8 cellular contexts compared by ENCODE assay signal in genomic region chr20:51220293-51220706, GRCh38.
A peak's percentile ranks its signal among the peaks of the same experiment; 100 is the strongest.
DNase-seq lines count a peak whose midpoint lies in the region; ATAC-seq and TF ChIP-seq lines count a peak whose summit lies in the region.

No MANE protein-coding gene starts in this region.

- peaks cover 36% of the 10 kb centered on the region for H3K27me3 Mint-ChIP-seq in osteocyte (ENCODE audit: unreplicated experiment)

- TF ChIP-seq POLR2A in IMR-90 (IDR thresholded peaks at IDR 0.05; ENCODE audit: low read depth, low read length) (no peak), uterus (IDR thresholded peaks at IDR 0.05) (no peak)

- POLR2A ChIA-PET in IMR-90 (lab: Charles Lee; ENCODE audit: unreplicated experiment): no interaction called here

- H3K56ac ChIP-seq in IMR-90 (ENCODE audit: extremely low read depth, insufficient read depth, low read length): no peak overlapping the region; the same call in 1 of the 2 replicates

- peaks cover 20% of the 10 kb centered on the region for H3K4me1 Mint-ChIP-seq in osteocyte (ENCODE audit: unreplicated experiment)

- in situ Hi-C loops in IMR-90 (cut with MboI; ENCODE audit: low sequenced_read_pairs): no loop called here

- dilution Hi-C loops in IMR-90 (cut with HindIII; ENCODE audit: low sequenced_read_pairs, unreplicated experiment): no loop called here

- no peaks in the 10 kb centered on the region for H4K20me1 ChIP-seq in IMR-90 (ENCODE audit: insufficient read depth, low read length)

- no TSS peak for BruUV-seq in IMR-90 (replicated peaks; lab: Mats Ljungman, UMichigan)

- H3K4ac ChIP-seq in IMR-90 (ENCODE audit: low read depth, low read length): no peak overlapping the region

- intact Hi-C loops in IMR-90 (cut with micrococcal nuclease) (loop anchor here (2.0 kb wide), 1 partner anchor 87 kb away; no protein-coding TSS in a partner anchor), uterus (cut with DNase I; ENCODE audit: low total_unique reads) (no loop called here)

- no peak overlapping the region for H2BK5ac ChIP-seq in IMR-90 (ENCODE audit: low read depth, low read length, poor library complexity, severe bottlenecking)

- no peak overlapping the region for H2AK5ac ChIP-seq in IMR-90 (ENCODE audit: low read depth, low read length)

- no peak overlapping the region for H3K18ac ChIP-seq in IMR-90 (ENCODE audit: low read depth, low read length)

- H2AFZ ChIP-seq in IMR-90 (replicated peaks; ENCODE audit: low read length, poor library complexity): peak overlapping the region; percentile 61

- no peak overlapping the region for H2BK120ac ChIP-seq in IMR-90 (ENCODE audit: low read depth, low read length)

- TF ChIP-seq CTCF in IMR-90 (conservative IDR thresholded peaks at IDR 0.05; ENCODE audit: low read depth, low read length) (peak; percentile 68), epithelial cell of proximal tubule (conservative IDR thresholded peaks at IDR 0.05; ENCODE audit: low read depth, low read length) (peak; percentile 73), osteocyte (IDR thresholded peaks at IDR 0.05) (peak; percentile 76), uterus (IDR thresholded peaks at IDR 0.05) (peak; percentile 61 to 82 (median 78))

- no peak overlapping the region for H3K27ac Mint-ChIP-seq in osteocyte (ENCODE audit: unreplicated experiment)

- peaks cover 3% of the 10 kb centered on the region for H3K9me3 Mint-ChIP-seq in osteocyte (ENCODE audit: unreplicated experiment)

- no peak overlapping the region for H2BK15ac ChIP-seq in IMR-90 (ENCODE audit: low read depth, low read length)

- no peak overlapping the region for H2BK20ac ChIP-seq in IMR-90 (ENCODE audit: low read depth, low read length)

- peak; percentile 35 for DNase-seq in CD1c-positive myeloid dendritic cell (ENCODE audit: extremely low spot score)
- DNase-seq in IMR-90: no peak
- DNase-seq in activated CD8-positive, alpha-beta memory T cell treated with anti-CD3 and anti-CD28 coated beads for 24 hours: peak; percentile 84
- DNase-seq in epithelial cell of proximal tubule (ENCODE audit: low read depth): no peak
- DNase-seq in osteocyte (ENCODE audit: extremely low spot score, unreplicated experiment): no peak
- DNase-seq in uterus: peak; percentile 35 to 37
- no peak for DNase-seq in NCI-H2171 (lab: John Stamatoyannopoulos, UW)
- DNase-seq in COR-L47 (lab: John Stamatoyannopoulos, UW): no peak

- H4K91ac ChIP-seq in IMR-90 (ENCODE audit: insufficient read depth, low read depth, low read length): no peak overlapping the region

- WGBS in IMR-90 (ENCODE audit: extremely low coverage in 2 of 2, insufficient read length in 1 of 2), 2 experiments: 86% methylated on average over 4 of the region's 15 CpGs; no CpG with 5 or more reads in 1 of the 2 experiments

- H3K36me3 ChIP-seq in IMR-90 (ENCODE audit: control insufficient read depth, insufficient read depth, low read length) (no peaks in the 10 kb centered on the region), uterus (no peaks in the 10 kb centered on the region)

- H3K79me1 ChIP-seq in IMR-90 (ENCODE audit: low read depth in 1 of 2, low read length in 2 of 2): no peaks in the 10 kb centered on the region

- H2AK9ac ChIP-seq in IMR-90 (replicated peaks; ENCODE audit: low read depth, low read length, poor library complexity): peak overlapping the region; percentile 65

- H3K27me3 ChIP-seq in IMR-90 (ENCODE audit: control insufficient read depth, insufficient read depth, low read length) (peaks cover 22% of the 10 kb centered on the region), uterus (no peaks in the 10 kb centered on the region)

- no peak overlapping the region for H3K4me2 ChIP-seq in IMR-90 (ENCODE audit: low read depth, low read length)

- CTCF ChIA-PET in IMR-90 (lab: Yijun Ruan, JAX): interaction anchor here (0.9 kb wide), 1 partner anchor 10 kb away, joined by 3 read pairs; no protein-coding TSS in a partner anchor

- H3K36me3 Mint-ChIP-seq in osteocyte (ENCODE audit: unreplicated experiment): no peaks in the 10 kb centered on the region

- TF ChIP-seq RAD21 in IMR-90 (IDR thresholded peaks at IDR 0.05; ENCODE audit: low read length): peak; percentile 58

- H3K27ac ChIP-seq in IMR-90 (ENCODE audit: insufficient read depth, low read length) (no peak overlapping the region), uterus (no peak overlapping the region)

- H3K9me3 ChIP-seq in IMR-90 (ENCODE audit: control insufficient read depth, insufficient read depth, low read length): peaks cover 8% of the 10 kb centered on the region
- no peaks in the 10 kb centered on the region for H3K9me3 ChIP-seq in uterus

- no peak overlapping the region for H3K4me3 ChIP-seq in IMR-90 (ENCODE audit: insufficient read depth, low read depth, low read length)
- no peak overlapping the region for H3K4me3 ChIP-seq in epithelial cell of proximal tubule (ENCODE audit: low read depth, low read length)
- H3K4me3 ChIP-seq in uterus: no peak overlapping the region

- ATAC-seq in IMR-90 (ENCODE audit: low read depth): peak; percentile 65

- H3K9ac ChIP-seq in IMR-90 (ENCODE audit: low read depth, low read length): no peak overlapping the region

- H3K4me1 ChIP-seq in IMR-90 (ENCODE audit: control insufficient read depth, insufficient read depth, low read length) (no peaks in the 10 kb centered on the region), uterus (no peaks in the 10 kb centered on the region)

- no peak overlapping the region for H3K23ac ChIP-seq in IMR-90 (ENCODE audit: low read depth, low read length)

- H3K9me1 ChIP-seq in IMR-90 (ENCODE audit: insufficient read depth, low read length): no peaks in the 10 kb centered on the region

- H3K4me3 Mint-ChIP-seq in osteocyte (ENCODE audit: unreplicated experiment): no peak overlapping the region

- no peak overlapping the region for H4K5ac ChIP-seq in IMR-90 (ENCODE audit: low read depth, low read length)

- H3K14ac ChIP-seq in IMR-90 (replicated peaks; ENCODE audit: low read depth, low read length): no peak overlapping the region

- no peak overlapping the region for H4K8ac ChIP-seq in IMR-90 (ENCODE audit: low read depth in 2 of 2, low read length in 2 of 2)

TF ChIP-seq in IMR-90, 13 proteins besides CTCF, POLR2A, EP300 and RAD21:
- TF ChIP-seq MAFK (IDR thresholded peaks at IDR 0.05; ENCODE audit: low read depth, low read length): no peak
- TF ChIP-seq ELK1 (IDR thresholded peaks at IDR 0.05; ENCODE audit: borderline replicate concordance, low read depth, low read length): no peak
- peak; percentile 60 for TF ChIP-seq SMC3 (IDR thresholded peaks at IDR 0.05; ENCODE audit: low read depth, low read length)

Comparison
In these comparisons a context has a peak if more than half of its experiments do, and no peak if none do; other contexts are left out.
1. DNase-seq: peak in CD1c-positive myeloid dendritic cell (single experiment), activated CD8-positive, alpha-beta memory T cell treated with anti-CD3 and anti-CD28 coated beads for 24 hours (single experiment) and uterus (2 of 2); none in IMR-90 (single experiment), epithelial cell of proximal tubule (single experiment), osteocyte (single experiment), NCI-H2171 (single experiment) and COR-L47 (single experiment).
2. Peak in every context shown above with its lines, with median percentiles within 50 percentile points of each other: CTCF ChIP-seq.